ENCODE assay signal across 10 cellular contexts in the genomic region with DNA sequence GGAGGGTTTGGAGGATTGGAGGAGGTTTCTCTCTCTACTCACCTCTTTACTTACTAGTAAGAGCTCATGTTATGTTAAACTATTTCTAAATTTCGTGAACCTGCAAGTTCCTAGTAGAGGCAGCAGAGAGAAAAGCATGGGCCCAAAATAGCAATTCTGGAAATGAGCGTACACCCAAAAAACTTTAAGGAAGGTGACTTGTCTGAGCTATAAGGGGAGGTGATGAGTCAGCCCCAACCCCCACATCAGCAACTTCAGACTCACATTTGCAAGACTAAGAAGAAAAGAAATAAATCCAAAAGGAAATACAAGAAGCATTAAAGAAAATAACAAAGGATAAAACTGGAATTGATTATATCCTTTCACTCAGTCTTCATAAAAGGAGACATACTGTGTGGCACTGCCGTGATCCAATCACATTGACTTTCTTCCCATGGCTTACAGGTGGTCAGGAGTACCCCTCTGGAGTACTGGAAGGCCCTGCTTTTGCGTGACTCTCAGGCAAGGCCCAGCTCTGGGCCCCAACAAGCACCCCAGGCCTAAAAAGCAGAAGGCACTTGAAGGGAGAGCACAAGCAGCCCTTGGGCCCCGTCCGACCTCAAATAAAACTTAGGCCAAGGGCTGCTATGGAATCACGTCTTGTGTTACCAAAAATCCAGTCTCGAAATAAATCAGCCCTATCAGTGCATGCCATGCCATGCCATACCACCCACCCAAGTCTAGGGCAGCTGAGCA. TPM values are rescaled to one million over a fixed set of nuclear protein-coding genes. Genes with fewer than 3 reads are reported as not detected.
A peak's percentile ranks its signal among the peaks of the same experiment; 100 is the strongest.
DNase-seq lines count a peak whose midpoint lies in the region; ATAC-seq, FAIRE-seq and TF ChIP-seq lines count a peak whose summit lies in the region.
"Had no signal": no experiment of that assay in that cellular context is flagged by ENCODE, and none has a peak within 500 bp of the region (broad histone marks: within the 10 kb centered on the region; RNA-seq: fewer than 3 reads in every experiment).

No MANE protein-coding gene starts in this region.

- H3K9me1 ChIP-seq in keratinocyte (ENCODE audit: control insufficient read depth, extremely low read depth, insufficient read depth, low read length) = peaks cover 18% of the 10 kb centered on the region

- peak overlapping the region; percentile 42 to 67 for H3K4me3 Mint-ChIP-seq in activated T-cell treated with anti-CD3 and anti-CD28 coated beads, Interleukin-2, amount 50 U/mL, for 72 hours
- peak overlapping the region; percentile 58 for H3K4me3 Mint-ChIP-seq in stimulated activated naive CD8-positive, alpha-beta T cell treated with anti-CD3 and anti-CD28 coated beads, Interleukin-15, Interleukin-2, amounts not matched to agents 100 ng/mL and 50 ng/mL, for 24 hours

- H3K4me3 ChIP-seq in SK-N-SH (ENCODE audit: low read depth in 2 of 2, low read length in 1 of 2) (no peak overlapping the region; a peak in 1 of 4 replicates), keratinocyte (ENCODE audit: control insufficient read depth in 2 of 3, extremely low read depth in 1 of 3, insufficient read depth in 2 of 3, low read depth in 1 of 3, low read length in 3 of 3) (no peak overlapping the region)

- no peak for DNase-seq in SK-N-SH
- DNase-seq in activated T-cell treated with anti-CD3 and anti-CD28 coated beads, Interleukin-2, amount 50 U/mL, for 72 hours = peak; percentile 62
- no peak for DNase-seq in keratinocyte (ENCODE audit: low read depth, low spot score)
- no peak for DNase-seq in cerebellar cortex (ENCODE audit: low spot score)
- DNase-seq in SW 1271 (lab: John Stamatoyannopoulos, UW) = no peak
- no peak for DNase-seq in cortex of kidney (lab: John Stamatoyannopoulos, UW)
- DNase-seq: 8988T, NCI-H1092 had no signal

- H3F3A ChIP-seq in SK-N-SH (replicated peaks; ENCODE audit: insufficient read depth) = peaks cover 7% of the 10 kb centered on the region

- TF ChIP-seq CTCF in SK-N-SH (IDR thresholded peaks at IDR 0.05) (no peak), keratinocyte (optimal IDR thresholded peaks at IDR 0.05 in 1 of 3, IDR thresholded peaks at IDR 0.05 in 1 of 3, conservative IDR thresholded peaks at IDR 0.05 in 1 of 3; ENCODE audit: extremely low read depth in 1 of 3, insufficient read depth in 2 of 3, low read length in 3 of 3) (no peak)

- dilution Hi-C loops in keratinocyte (cut with MboI; ENCODE audit: extremely low pct_ligation_motif_present, low sequenced_read_pairs) = no loop called here

- H3K9ac ChIP-seq in SK-N-SH (peak overlapping the region; percentile 74), keratinocyte (ENCODE audit: control insufficient read depth, extremely low read depth, insufficient read depth, low read length) (peak overlapping the region; percentile 31)

- CTCF ChIA-PET in SK-N-SH (lab: Yijun Ruan, JAX) = interaction anchor here (1.1 kb wide), 1 partner anchor 133 kb away, joined by 3 read pairs; no protein-coding TSS in a partner anchor

- peaks cover 80% of the 10 kb centered on the region for H3K4me1 Mint-ChIP-seq in activated T-cell treated with anti-CD3 and anti-CD28 coated beads, Interleukin-2, amount 50 U/mL, for 72 hours (ENCODE audit: low read depth)
- peaks cover 86% of the 10 kb centered on the region for H3K4me1 Mint-ChIP-seq in stimulated activated naive CD8-positive, alpha-beta T cell treated with anti-CD3 and anti-CD28 coated beads, Interleukin-15, Interleukin-2, amounts not matched to agents 100 ng/mL and 50 ng/mL, for 24 hours (ENCODE audit: low read depth)

- FAIRE-seq in keratinocyte (lab: Jason Lieb, UNC) = no peak

- TF ChIP-seq EP300 in SK-N-SH (IDR thresholded peaks at IDR 0.05; ENCODE audit: borderline replicate concordance in 1 of 2, low read depth in 1 of 2, low read length in 1 of 2) = no peak

- peak overlapping the region; percentile 32 to 96 for H3K27ac ChIP-seq in SK-N-SH (ENCODE audit: low read depth in 2 of 2, low read length in 1 of 2)
- peak overlapping the region; percentile 52 for H3K27ac ChIP-seq in keratinocyte (ENCODE audit: control insufficient read depth, insufficient read depth, low read length)

- WGBS in SK-N-SH (ENCODE audit: low lambda C conversion rate) = 46% methylated on average over 5 of the region's 8 CpGs

- TF ChIP-seq RAD21 in SK-N-SH (IDR thresholded peaks at IDR 0.05; ENCODE audit: low read length) = no peak

- H3K36me3 Mint-ChIP-seq in activated T-cell treated with anti-CD3 and anti-CD28 coated beads, Interleukin-2, amount 50 U/mL, for 72 hours (ENCODE audit: insufficient read depth in 2 of 2) = no peaks in the 10 kb centered on the region
- peaks cover 5% of the 10 kb centered on the region for H3K36me3 Mint-ChIP-seq in stimulated activated naive CD8-positive, alpha-beta T cell treated with anti-CD3 and anti-CD28 coated beads, Interleukin-15, Interleukin-2, amounts not matched to agents 100 ng/mL and 50 ng/mL, for 24 hours (ENCODE audit: low read depth)

- H3K4me1 ChIP-seq in SK-N-SH (ENCODE audit: control insufficient read depth in 1 of 2, insufficient read depth in 2 of 2, low read depth in 1 of 2, low read length in 1 of 2) (peaks cover 25 to 42% of the 10 kb centered on the region in 2 experiments), keratinocyte (ENCODE audit: control insufficient read depth, extremely low read depth, insufficient read depth, low read length) (peaks cover 76% of the 10 kb centered on the region)

- H2AFZ ChIP-seq in SK-N-SH (ENCODE audit: low read depth) (no peak overlapping the region), keratinocyte (ENCODE audit: control insufficient read depth, low read length) (no peak overlapping the region)

- ATAC-seq in SK-N-SH treated with all-trans-retinoic acid at 6 μM for 48 hours = no peak
- ATAC-seq in activated T-cell treated with anti-CD3 and anti-CD28 coated beads, Interleukin-2, amount 50 U/mL, for 72 hours (replicated peaks in 1 of 2) = peak; percentile 87 to 89

- no peaks in the 10 kb centered on the region for H3K27me3 Mint-ChIP-seq in activated T-cell treated with anti-CD3 and anti-CD28 coated beads, Interleukin-2, amount 50 U/mL, for 72 hours (ENCODE audit: low read depth)
- H3K27me3 Mint-ChIP-seq in stimulated activated naive CD8-positive, alpha-beta T cell treated with anti-CD3 and anti-CD28 coated beads, Interleukin-15, Interleukin-2, amounts not matched to agents 100 ng/mL and 50 ng/mL, for 24 hours = no peaks in the 10 kb centered on the region

- no peaks in the 10 kb centered on the region for H3K9me3 Mint-ChIP-seq in activated T-cell treated with anti-CD3 and anti-CD28 coated beads, Interleukin-2, amount 50 U/mL, for 72 hours
- H3K9me3 Mint-ChIP-seq in stimulated activated naive CD8-positive, alpha-beta T cell treated with anti-CD3 and anti-CD28 coated beads, Interleukin-15, Interleukin-2, amounts not matched to agents 100 ng/mL and 50 ng/mL, for 24 hours = no peaks in the 10 kb centered on the region

- H3K9me3 ChIP-seq in SK-N-SH (no peaks in the 10 kb centered on the region), keratinocyte (ENCODE audit: control insufficient read depth, low read depth, low read length) (no peaks in the 10 kb centered on the region)

- POLR2A ChIA-PET in SK-N-SH (lab: Yijun Ruan, JAX) = interaction anchor here (1.4 kb wide), 1 partner anchor 14 kb away, joined by 6 read pairs; a partner anchor contains a TSS

- no peaks in the 10 kb centered on the region for H3K27me3 ChIP-seq in SK-N-SH (ENCODE audit: insufficient read depth)
- no peaks in the 10 kb centered on the region for H3K27me3 ChIP-seq in keratinocyte (ENCODE audit: control insufficient read depth, extremely low read depth, insufficient read depth, low read length)

- H3K36me3 ChIP-seq in SK-N-SH (replicated peaks in 1 of 2; ENCODE audit: control insufficient read depth in 1 of 2, insufficient read depth in 2 of 2, low read length in 1 of 2) (no peaks in the 10 kb centered on the region), keratinocyte (ENCODE audit: control insufficient read depth in 2 of 2, extremely low read depth in 1 of 2, insufficient read depth in 2 of 2, low read length in 2 of 2) (peaks cover 0 to 3% of the 10 kb centered on the region in 2 experiments)

- H3K4me2 ChIP-seq in SK-N-SH = peak overlapping the region; percentile 83
- peak overlapping the region; percentile 75 for H3K4me2 ChIP-seq in keratinocyte (ENCODE audit: control insufficient read depth, extremely low read depth, insufficient read depth, low read depth, low read length)

- peaks cover 92% of the 10 kb centered on the region for H3K79me2 ChIP-seq in SK-N-SH (ENCODE audit: insufficient read depth)
- H3K79me2 ChIP-seq in keratinocyte (ENCODE audit: control insufficient read depth, insufficient read depth, low read length) = peaks cover 89% of the 10 kb centered on the region

- peak overlapping the region; percentile 14 for H3K27ac Mint-ChIP-seq in activated T-cell treated with anti-CD3 and anti-CD28 coated beads, Interleukin-2, amount 50 U/mL, for 72 hours
- H3K27ac Mint-ChIP-seq in stimulated activated naive CD8-positive, alpha-beta T cell treated with anti-CD3 and anti-CD28 coated beads, Interleukin-15, Interleukin-2, amounts not matched to agents 100 ng/mL and 50 ng/mL, for 24 hours = peak overlapping the region; percentile 82

- H3K9me2 ChIP-seq in SK-N-SH = no peaks in the 10 kb centered on the region

- H4K20me1 ChIP-seq in SK-N-SH (ENCODE audit: insufficient read depth) (no peaks in the 10 kb centered on the region), keratinocyte (ENCODE audit: control insufficient read depth, extremely low read depth, insufficient read depth, low read length) (peaks cover 11% of the 10 kb centered on the region)

TF ChIP-seq in SK-N-SH, 30 proteins besides CTCF, POLR2A, EP300 and RAD21 (continues in another document):
- TF ChIP-seq MEF2A (IDR thresholded peaks at IDR 0.05; ENCODE audit: borderline replicate concordance, low read depth) (0 out of 2 replicates have a peak, but pooled peaks have one; percentile 40), FOSL2 (IDR thresholded peaks at IDR 0.05; ENCODE audit: borderline replicate concordance, low read depth) (peak; percentile 62; the same call in 1 of the 2 replicates)

TF ChIP-seq in SK-N-SH treated with all-trans-retinoic acid at 6 μM for 48 hours, 23 proteins besides CTCF, POLR2A, EP300 and RAD21 (continues in another document):
- TF ChIP-seq GLIS3 (CRISPR knock-in tag; IDR thresholded peaks at IDR 0.05) = no peak

RNA-seq across cellular contexts. Expression of a gene that starts 14.3 kb away (rescaled TPM):
- polyA plus RNA-seq in SK-N-SH (2012; rRNA removed) (60.5 and 63.1 TPM in 2 replicates), keratinocyte (50.7 to 57.2 TPM (median 55.5 TPM) in 3 replicates)
- polyA plus RNA-seq in SK-N-SH (2012; cell fraction: cytosol; rRNA removed) = 42.5 and 51.5 TPM in 2 replicates
- 53.0 and 54.4 TPM in 2 replicates for polyA plus RNA-seq in SK-N-SH (2012; cell fraction: nucleus; rRNA removed)
- 10 to 100 TPM; 28.8 to 31.3 TPM for total RNA-seq in activated T-cell treated with anti-CD3 and anti-CD28 coated beads, Interleukin-2, amount 50 U/mL, for 72 hours
- 69.6 TPM for polyA plus RNA-seq in keratinocyte (2011; ENCODE audit: low read depth)
- polyA plus RNA-seq in keratinocyte (2011; cell fraction: cytosol; rRNA removed) = 41.3 and 48.2 TPM in 2 replicates
- 72.4 and 73.4 TPM in 2 replicates for polyA plus RNA-seq in keratinocyte (2011; cell fraction: nucleus; rRNA removed)
- polyA plus RNA-seq in keratinocyte (2012; ENCODE audit: low replicate concordance) = 25.5 and 45.1 TPM in 2 replicates
- 29.4 to 42.1 TPM (median 36.9 TPM) in 3 replicates for polyA minus RNA-seq in keratinocyte
- 27.2 TPM for polyA minus RNA-seq in keratinocyte (2011; cell fraction: cytosol; rRNA and poly(A)+ RNA removed)
- 27.2 and 40.8 TPM in 2 replicates for polyA minus RNA-seq in keratinocyte (2011; cell fraction: nucleus; rRNA and poly(A)+ RNA removed)

Comparison
In these comparisons a context has a peak if more than half of its experiments do, and no peak if none do; other contexts are left out.
1. DNase-seq: peak in activated T-cell treated with anti-CD3 and anti-CD28 coated beads, Interleukin-2, amount 50 U/mL, for 72 hours (2 of 2); none in SK-N-SH (single experiment), keratinocyte (single experiment), cerebellar cortex (single experiment), SW 1271 (0 of 2) and cortex of kidney (single experiment).